Comparison of ENCODE assay signal across 9 cellular contexts in genomic region chr2:153477096-153477555, GRCh38. TPM values are rescaled to one million over a fixed set of nuclear protein-coding genes. Genes with fewer than 3 reads are reported as not detected.
A peak's percentile ranks its signal among the peaks of the same experiment; 100 is the strongest.
DNase-seq lines count a peak whose midpoint lies in the region; ATAC-seq and TF ChIP-seq lines count a peak whose summit lies in the region.
"Had no signal": no experiment of that assay in that cellular context is flagged by ENCODE, and none has a peak within 500 bp of the region (broad histone marks: within the 10 kb centered on the region; RNA-seq: fewer than 3 reads in every experiment).

No MANE protein-coding gene starts in this region.

- H3K4me3 ChIP-seq in iPS-18c (ENCODE audit: insufficient read depth, low read depth, low read length) = peak overlapping the region; percentile 68
- H3K4me3 ChIP-seq in transverse colon = peak overlapping the region; percentile 17 to 54 (median 39)
- no peak overlapping the region for H3K4me3 ChIP-seq in Karpas-422 (ENCODE audit: low read length)

- no peak for TF ChIP-seq EP300 in transverse colon (IDR thresholded peaks at IDR 0.05; ENCODE audit: low read depth)

- 0 to 4% methylated on average over 6 to 20 of the region's 20 CpGs for WGBS in transverse colon (ENCODE audit: low coverage in 1 of 2), 2 donors

- H4K20me1 ChIP-seq in Karpas-422 (ENCODE audit: insufficient read depth, low read depth, low read length) = no peaks in the 10 kb centered on the region

- H3K9ac ChIP-seq in Karpas-422 (ENCODE audit: low read length) = no peak overlapping the region

- ATAC-seq in activated T-cell treated with anti-CD3 and anti-CD28 coated beads, Interleukin-2, amount 50 U/mL, for 72 hours (replicated peaks in 1 of 2) = no peak
- no peak for ATAC-seq in HG03520 (IDR thresholded peaks at IDR 0.05; ENCODE audit: unreplicated experiment)

- no peak for DNase-seq in activated T-cell treated with anti-CD3 and anti-CD28 coated beads, Interleukin-2, amount 50 U/mL, for 72 hours
- DNase-seq in activated T-cell treated with anti-CD3 and anti-CD28 coated beads, Interleukin-2, amount 50 U/mL, for 24 hours = no peak
- DNase-seq in SK-N-DZ (ENCODE audit: low spot score) (peak; percentile 64), transverse colon (no peak), Karpas-422 (no peak), activated T-cell treated with anti-CD3 and anti-CD28 coated beads for 4 hours (no peak)
- DNase-seq: DND-41 had no signal

- H2AFZ ChIP-seq in Karpas-422 (ENCODE audit: low read length) = no peak overlapping the region

- no peaks in the 10 kb centered on the region for H3K36me3 Mint-ChIP-seq in activated T-cell treated with anti-CD3 and anti-CD28 coated beads, Interleukin-2, amount 50 U/mL, for 72 hours (ENCODE audit: insufficient read depth in 2 of 2)
- no peaks in the 10 kb centered on the region for H3K36me3 Mint-ChIP-seq in activated T-cell treated with anti-CD3 and anti-CD28 coated beads, Interleukin-2, amount 50 U/mL, for 24 hours (ENCODE audit: low read depth)

- peaks cover 23% of the 10 kb centered on the region for H3K4me1 Mint-ChIP-seq in activated T-cell treated with anti-CD3 and anti-CD28 coated beads, Interleukin-2, amount 50 U/mL, for 72 hours (ENCODE audit: low read depth)
- H3K4me1 Mint-ChIP-seq in activated T-cell treated with anti-CD3 and anti-CD28 coated beads, Interleukin-2, amount 50 U/mL, for 24 hours (ENCODE audit: low read depth) = peaks cover 24% of the 10 kb centered on the region

- H3K27me3 Mint-ChIP-seq in activated T-cell treated with anti-CD3 and anti-CD28 coated beads, Interleukin-2, amount 50 U/mL, for 72 hours (ENCODE audit: low read depth) = peaks cover 70% of the 10 kb centered on the region
- H3K27me3 Mint-ChIP-seq in activated T-cell treated with anti-CD3 and anti-CD28 coated beads, Interleukin-2, amount 50 U/mL, for 24 hours = peaks cover 78% of the 10 kb centered on the region

- H3K27ac Mint-ChIP-seq in activated T-cell treated with anti-CD3 and anti-CD28 coated beads, Interleukin-2, amount 50 U/mL, for 72 hours = no peak overlapping the region
- no peak overlapping the region for H3K27ac Mint-ChIP-seq in activated T-cell treated with anti-CD3 and anti-CD28 coated beads, Interleukin-2, amount 50 U/mL, for 24 hours

- no peaks in the 10 kb centered on the region for H3K9me2 ChIP-seq in Karpas-422 (replicated peaks; ENCODE audit: insufficient read depth, low read length)

- H3K4me1 ChIP-seq in transverse colon (peaks cover 3 to 25% (median 19%) of the 10 kb centered on the region in 4 donors), Karpas-422 (ENCODE audit: low read length) (0 out of 2 replicates have a peak, but pooled peaks cover 3% of the 10 kb centered on the region)

- H3K27ac ChIP-seq in transverse colon = no peak overlapping the region
- H3K27ac ChIP-seq in Karpas-422 (ENCODE audit: low read length) = no peak overlapping the region

- peak in 4 of 5 experiments; percentile 9 to 16 (median 11) for TF ChIP-seq CTCF in transverse colon (IDR thresholded peaks at IDR 0.05)

- H3K36me3 ChIP-seq in transverse colon (no peaks in the 10 kb centered on the region), Karpas-422 (ENCODE audit: insufficient read depth, low read length) (no peaks in the 10 kb centered on the region)

- no peak overlapping the region for H3K4me2 ChIP-seq in Karpas-422 (ENCODE audit: low read depth, low read length, poor library complexity, severe bottlenecking)

- no peaks in the 10 kb centered on the region for H3K9me3 Mint-ChIP-seq in activated T-cell treated with anti-CD3 and anti-CD28 coated beads, Interleukin-2, amount 50 U/mL, for 72 hours
- no peaks in the 10 kb centered on the region for H3K9me3 Mint-ChIP-seq in activated T-cell treated with anti-CD3 and anti-CD28 coated beads, Interleukin-2, amount 50 U/mL, for 24 hours

- H3K4me3 Mint-ChIP-seq in activated T-cell treated with anti-CD3 and anti-CD28 coated beads, Interleukin-2, amount 50 U/mL, for 72 hours = peak overlapping the region; percentile 68 to 75
- no peak overlapping the region for H3K4me3 Mint-ChIP-seq in activated T-cell treated with anti-CD3 and anti-CD28 coated beads, Interleukin-2, amount 50 U/mL, for 24 hours

- no peaks in the 10 kb centered on the region for H3K79me2 ChIP-seq in Karpas-422 (ENCODE audit: low read length)

- peaks cover 65% of the 10 kb centered on the region for H3K27me3 ChIP-seq in transverse colon
- no peaks in the 10 kb centered on the region; the same call in 1 of the 2 replicates for H3K27me3 ChIP-seq in Karpas-422 (ENCODE audit: low read length)

- TF ChIP-seq POLR2A in transverse colon (IDR thresholded peaks at IDR 0.05) = no peak

- in situ Hi-C loops in transverse colon (cut with MboI; ENCODE audit: low pct_ligation_motif_present in 1 of 4, low pct_unique_long_range_greater_than_20kb in 1 of 4, low sequenced_read_pairs in 3 of 4) = loop anchor here in 1 of 4 donors (25.0 kb wide), 1 partner anchor 315 kb away; no protein-coding TSS in a partner anchor

- intact Hi-C loops in transverse colon (cut with DNase I; ENCODE audit: low total_unique reads) = no loop called here

- no peaks in the 10 kb centered on the region for H3K9me3 ChIP-seq in iPS-18c (ENCODE audit: control insufficient read depth, insufficient read depth, low read length)
- H3K9me3 ChIP-seq in transverse colon = no peaks in the 10 kb centered on the region
- H3K9me3 ChIP-seq in Karpas-422 (ENCODE audit: low read length) = no peaks in the 10 kb centered on the region

RNA-seq across cellular contexts. Expression of gene RPRM, which starts 1.4 kb away (rescaled TPM):
- total RNA-seq in activated T-cell treated with anti-CD3 and anti-CD28 coated beads, Interleukin-2, amount 50 U/mL, for 72 hours = not detected
- polyA plus RNA-seq in SK-N-DZ (2014; cell fraction: cytosol; rRNA removed) = 60.4 and 62.6 TPM in 2 replicates
- polyA plus RNA-seq in SK-N-DZ (2014; cell fraction: nucleus; rRNA removed) = 28.3 and 34.7 TPM in 2 replicates
- 1 to 10 TPM in 2 of 4 donors, not detected in 2; 2.0 to 3.2 TPM for total RNA-seq in transverse colon
- not detected in 2 replicates for total RNA-seq in Karpas-422 (2014; rRNA removed; shearing (Covaris generic); ENCODE audit: low replicate concordance)
